In genomic region chr17:28325221-28325620, GRCh38 we compare ENCODE assay signal across 1 cellular context.
TF ChIP-seq lines count a peak whose summit lies in the region.

No MANE protein-coding gene starts in this region.

TF ChIP-seq in GM23338, 12 proteins besides CTCF, POLR2A, EP300 and RAD21:
- no peak for TF ChIP-seq ZNF114 (CRISPR knock-in tag; IDR thresholded peaks at IDR 0.05)
- no peak for TF ChIP-seq EZH2phosphoT487 (IDR thresholded peaks at IDR 0.05; ENCODE audit: unreplicated experiment)
- no peak for TF ChIP-seq CREB1 (CRISPR knock-in tag; IDR thresholded peaks at IDR 0.05; ENCODE audit: low read depth)
- TF ChIP-seq JUNB (IDR thresholded peaks at IDR 0.05; ENCODE audit: unreplicated experiment), result no peak
- TF ChIP-seq ZNF331 (CRISPR knock-in tag; IDR thresholded peaks at IDR 0.05; ENCODE audit: low read depth), result no peak
